In the genomic region with DNA sequence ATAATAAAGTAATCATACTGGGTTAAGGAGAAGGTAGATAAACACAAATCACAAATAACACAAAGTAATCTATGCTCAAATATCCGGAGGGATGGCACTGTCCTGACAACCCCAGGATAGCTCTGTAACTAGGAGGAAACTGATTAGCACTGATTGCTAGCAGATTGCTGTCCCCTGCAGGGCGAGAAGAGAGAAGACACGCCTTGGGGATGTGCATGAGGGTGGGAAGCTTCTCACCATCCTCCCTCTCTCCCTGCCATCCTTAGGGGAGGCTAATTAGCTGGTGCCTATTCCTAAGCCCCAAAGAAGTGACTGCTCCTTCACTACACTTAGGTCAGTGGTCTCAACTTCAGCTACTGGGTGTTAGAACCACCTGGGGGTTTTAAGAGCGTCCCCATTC, we compare ENCODE assay signal across 22 cellular contexts. TPM values are rescaled to one million over a fixed set of nuclear protein-coding genes. Genes with fewer than 3 reads are reported as not detected.
DNase-seq lines count a peak whose midpoint lies in the region; ATAC-seq and TF ChIP-seq lines count a peak whose summit lies in the region.
"Had no signal": no experiment of that assay in that cellular context is flagged by ENCODE, and none has a peak within 500 bp of the region (broad histone marks: within the 10 kb centered on the region; RNA-seq: fewer than 3 reads in every experiment).

No MANE protein-coding gene starts in this region.

- no peaks in the 10 kb centered on the region for H3K36me3 ChIP-seq in neural progenitor cell
- H3K36me3 ChIP-seq: thyroid gland had no signal

- peaks cover 60% of the 10 kb centered on the region for H3K4me1 Mint-ChIP-seq in neural progenitor cell
- H3K4me1 Mint-ChIP-seq: activated naive CD4-positive, alpha-beta T cell treated with anti-CD3 and anti-CD28 coated beads, Interleukin-2, amount 10 ng/mL, durations not matched to agents 7 days and 5 days had no signal

- H3K4me2 ChIP-seq in neural progenitor cell: no peak overlapping the region

- H3K27me3 Mint-ChIP-seq in neural progenitor cell (ENCODE audit: insufficient read depth, low read depth): peaks cover 2% of the 10 kb centered on the region

- no peak overlapping the region for H3K27ac Mint-ChIP-seq in neural progenitor cell
- H3K27ac Mint-ChIP-seq: activated naive CD4-positive, alpha-beta T cell treated with anti-CD3 and anti-CD28 coated beads, Interleukin-2, amount 10 ng/mL, durations not matched to agents 7 days and 5 days; CD8-positive, alpha-beta T cell; natural killer cell; stimulated activated naive CD8-positive, alpha-beta T cell treated with anti-CD3 and anti-CD28 coated beads, Interleukin-15, amount 100 ng/mL, for 72 hours had no signal

- no peaks in the 10 kb centered on the region for H3K9me3 ChIP-seq in neural progenitor cell (ENCODE audit: low read depth)
- H3K9me3 ChIP-seq: thyroid gland had no signal

- H3K9me3 Mint-ChIP-seq in neural progenitor cell: no peaks in the 10 kb centered on the region
- H3K9me3 Mint-ChIP-seq: activated naive CD4-positive, alpha-beta T cell treated with anti-CD3 and anti-CD28 coated beads, Interleukin-2, amount 10 ng/mL, durations not matched to agents 7 days and 5 days; CD8-positive, alpha-beta T cell; natural killer cell; stimulated activated naive CD8-positive, alpha-beta T cell treated with anti-CD3 and anti-CD28 coated beads, Interleukin-15, amount 100 ng/mL, for 72 hours had no signal

- peak overlapping the region; percentile 81 for H2AFZ ChIP-seq in neural progenitor cell (replicated peaks)

- H3K4me3 ChIP-seq in LNCaP clone FGC (ENCODE audit: low read depth, low read length) (no peak overlapping the region), neural progenitor cell (no peak overlapping the region)
- H3K4me3 ChIP-seq: thyroid gland had no signal

- H3K27ac ChIP-seq in VCaP: no peak overlapping the region
- H3K27ac ChIP-seq in neural progenitor cell: no peak overlapping the region
- H3K27ac ChIP-seq: thyroid gland had no signal

- H3K79me2 ChIP-seq in neural progenitor cell (ENCODE audit: low read depth): no peaks in the 10 kb centered on the region

- H3K4me1 ChIP-seq in neural progenitor cell: peaks cover 34% of the 10 kb centered on the region

- no peak for ATAC-seq in HG03342 (IDR thresholded peaks at IDR 0.05; ENCODE audit: unreplicated experiment)
- ATAC-seq: CD8-positive, alpha-beta T cell; natural killer cell; stimulated activated naive CD8-positive, alpha-beta T cell treated with anti-CD3 and anti-CD28 coated beads, Interleukin-15, amount 100 ng/mL, for 72 hours had no signal

- H3F3A ChIP-seq in neural progenitor cell (ENCODE audit: low read depth): no peaks in the 10 kb centered on the region

- H3K9ac ChIP-seq in neural progenitor cell: no peak overlapping the region

- DNase-seq in NCI-H748 (lab: John Stamatoyannopoulos, UW; ENCODE audit: unreplicated experiment) (peak; percentile 28), NCI-H748 treated with DMSO at 0.1 percent for 48 hours (lab: John Stamatoyannopoulos, UW) (no peak), LNCaP clone FGC (ENCODE audit: low read depth) (no peak), neural progenitor cell (ENCODE audit: low spot score) (peak; percentile 58), middle frontal gyrus (ENCODE audit: extremely low spot score, low spot score) (no peak)
- DNase-seq in stimulated activated CD4-positive, alpha-beta T cell treated with anti-CD3 and anti-CD28 coated beads, Interleukin-4, amount 100 ng/mL, for 24 hours: no peak
- DNase-seq: activated CD4-positive, alpha-beta T cell treated with anti-CD3 and anti-CD28 coated beads, Interleukin-2, amount 50 U/mL, for 4 hours; activated naive CD4-positive, alpha-beta T cell treated with anti-CD3 and anti-CD28 coated beads, Interleukin-2, amount 10 ng/mL, durations not matched to agents 7 days and 5 days; CD8-positive, alpha-beta T cell; GF-D8; glutamatergic neuron; KG1; MV-4-11; natural killer cell; NCI-H1436 treated with DMSO at 0.1 percent for 48 hours; NCI-H526; SHP77; stimulated activated naive CD8-positive, alpha-beta T cell treated with anti-CD3 and anti-CD28 coated beads, Interleukin-15, amount 100 ng/mL, for 72 hours; thyroid gland had no signal

- TF ChIP-seq CTCF in LNCaP clone FGC (IDR thresholded peaks at IDR 0.05; ENCODE audit: control insufficient read depth, extremely low read depth, insufficient read depth) (peak; percentile 89), VCaP (conservative IDR thresholded peaks at IDR 0.05) (peak; percentile 68), neural progenitor cell (IDR thresholded peaks at IDR 0.05) (peak; percentile 48)

- no peak overlapping the region for H3K4me3 Mint-ChIP-seq in neural progenitor cell
- H3K4me3 Mint-ChIP-seq: activated naive CD4-positive, alpha-beta T cell treated with anti-CD3 and anti-CD28 coated beads, Interleukin-2, amount 10 ng/mL, durations not matched to agents 7 days and 5 days; brain; CD8-positive, alpha-beta T cell; natural killer cell; stimulated activated naive CD8-positive, alpha-beta T cell treated with anti-CD3 and anti-CD28 coated beads, Interleukin-15, amount 100 ng/mL, for 72 hours had no signal

- H3K36me3 Mint-ChIP-seq in neural progenitor cell: no peaks in the 10 kb centered on the region
- H3K36me3 Mint-ChIP-seq: activated naive CD4-positive, alpha-beta T cell treated with anti-CD3 and anti-CD28 coated beads, Interleukin-2, amount 10 ng/mL, durations not matched to agents 7 days and 5 days; brain; CD8-positive, alpha-beta T cell; natural killer cell had no signal

- no peaks in the 10 kb centered on the region for H3K27me3 ChIP-seq in neural progenitor cell
- H3K27me3 ChIP-seq: thyroid gland had no signal

- no peaks in the 10 kb centered on the region for H4K20me1 ChIP-seq in neural progenitor cell (ENCODE audit: low read depth)

RNA-seq across cellular contexts. Expression of a gene that starts 27.0 kb away (rescaled TPM):
- total RNA-seq in neural progenitor cell (ENCODE audit: low replicate concordance): 20.9 and 30.7 TPM in 2 replicates

Comparison
In these comparisons a context has a peak if more than half of its experiments do, and no peak if none do; other contexts are left out.
1. DNase-seq: peak in NCI-H748 (single experiment) and neural progenitor cell (single experiment); none in NCI-H748 treated with DMSO at 0.1 percent for 48 hours (single experiment), LNCaP clone FGC (single experiment), stimulated activated CD4-positive, alpha-beta T cell treated with anti-CD3 and anti-CD28 coated beads, Interleukin-4, amount 100 ng/mL, for 24 hours (single experiment) and middle frontal gyrus (single experiment).
2. Peak in every context shown above with its lines, with median percentiles within 50 percentile points of each other: CTCF ChIP-seq.